ENCODE assay signal across 8 cellular contexts in genomic region chr15:90930861-90931629, GRCh38. TPM values are rescaled to one million over a fixed set of nuclear protein-coding genes. Genes with fewer than 3 reads are reported as not detected.
DNase-seq lines count a peak whose midpoint lies in the region; ATAC-seq and TF ChIP-seq lines count a peak whose summit lies in the region.

No MANE protein-coding gene starts in this region.

- BruUV-seq in PC-9 (replicated peaks; lab: Mats Ljungman, UMichigan), result no TSS peak

- in situ Hi-C loops in gastrocnemius medialis (cut with MboI; ENCODE audit: low sequenced_read_pairs in 4 of 4), result no loop called here

- TF ChIP-seq CTCF in PC-9 (conservative IDR thresholded peaks at IDR 0.05) (no peak), gastrocnemius medialis (IDR thresholded peaks at IDR 0.05 in 4 of 5, conservative IDR thresholded peaks at IDR 0.05 in 1 of 5) (no peak)

- H3K4me3 ChIP-seq in PC-9 (peak overlapping the region; percentile 88; the same call in 1 of the 2 replicates), gastrocnemius medialis (peak overlapping the region; percentile 54 to 92 (median 75))

- no peaks in the 10 kb centered on the region for H4K20me1 ChIP-seq in PC-9 (ENCODE audit: insufficient read depth)

- H3K36me3 ChIP-seq in PC-9 (ENCODE audit: low read depth), result no peaks in the 10 kb centered on the region
- no peaks in the 10 kb centered on the region for H3K36me3 ChIP-seq in gastrocnemius medialis

- H3K4me1 ChIP-seq in PC-9 (replicated peaks; ENCODE audit: insufficient read depth) (peaks cover 31% of the 10 kb centered on the region), gastrocnemius medialis (peaks cover 43 to 44% of the 10 kb centered on the region in 2 donors)

- no peak overlapping the region for H3K27ac ChIP-seq in PC-9
- H3K27ac ChIP-seq in epithelial cell of prostate, result peak overlapping the region; percentile 77
- H3K27ac ChIP-seq in gastrocnemius medialis, result peak overlapping the region; percentile 84 to 95 (median 89)

- CTCF ChIA-PET in PC-9 (lab: Charles Lee), result interaction anchor here (0.5 to 2.2 kb wide), 7 partner anchors 9 to 637 kb away, joined by 3 to 11 read pairs (median 3); partner anchors contain the start of gene MAN2A2

- POLR2A ChIA-PET in PC-9 (lab: Charles Lee; ENCODE audit: unreplicated experiment), result interaction anchor here (0.6 kb wide), 3 partner anchors 24 to 1880 kb away, joined by 3 to 7 read pairs (median 7); partner anchors contain the start of gene RCCD1

- H2AFZ ChIP-seq in PC-9, result no peak overlapping the region

- peaks cover 7% of the 10 kb centered on the region for H3K79me2 ChIP-seq in PC-9 (ENCODE audit: low read depth)

- intact Hi-C loops in PC-9 (cut with micrococcal nuclease; ENCODE audit: unreplicated experiment) (loop anchor here (1.0 to 10.0 kb wide), 6 partner anchors 28 to 829 kb away; partner anchors contain the start of genes BLM, IDH2 and MAN2A2), gastrocnemius medialis (cut with DNase I; ENCODE audit: low total_unique reads) (loop anchor here (5.0 kb wide), 1 partner anchor 214 kb away; the partner anchor contains the start of gene BLM)

- no peaks in the 10 kb centered on the region for H3K9me3 ChIP-seq in PC-9 (ENCODE audit: insufficient read depth, low read depth)
- no peaks in the 10 kb centered on the region for H3K9me3 ChIP-seq in gastrocnemius medialis

- peak in 1 of 2 donors; percentile 4 for TF ChIP-seq POLR2A in gastrocnemius medialis (IDR thresholded peaks at IDR 0.05)

- H3K9me2 ChIP-seq in PC-9 (ENCODE audit: insufficient read depth), result no peaks in the 10 kb centered on the region

- peaks cover 13% of the 10 kb centered on the region; the same call in 1 of the 2 replicates for H3F3A ChIP-seq in PC-9 (ENCODE audit: insufficient read depth, low read depth)

- H3K27me3 ChIP-seq in PC-9 (ENCODE audit: insufficient read depth, low read depth) (no peaks in the 10 kb centered on the region), gastrocnemius medialis (no peaks in the 10 kb centered on the region)

- DNase-seq in DMS79 treated with DMSO at 0.1 percent for 48 hours (lab: John Stamatoyannopoulos, UW) (peak; percentile 41), DMS79 (lab: John Stamatoyannopoulos, UW) (no peak), PC-9 (no peak), epithelial cell of prostate (ENCODE audit: low read depth, low spot score) (no peak), gastrocnemius medialis (no peak), NCI-H345 treated with DMSO at 0.1 percent for 48 hours (lab: John Stamatoyannopoulos, UW; ENCODE audit: unreplicated experiment) (no peak), NCI-H146 (lab: John Stamatoyannopoulos, UW) (no peak), NCI-H748 treated with DMSO at 0.1 percent for 48 hours (lab: John Stamatoyannopoulos, UW) (no peak)

- no peak for ATAC-seq in gastrocnemius medialis

- peak overlapping the region; percentile 73 for H3K4me2 ChIP-seq in PC-9

RNA-seq across cellular contexts. Expression of gene HDDC3, which starts 1.3 kb away (rescaled TPM):
- 18.1 and 20.9 TPM in 2 replicates for total RNA-seq in PC-9 (2021)
- total RNA-seq in gastrocnemius medialis, result 10 to 100 TPM; 13.4 to 22.2 (median 17.2) TPM

RNA-seq across cellular contexts. Expression of gene UNC45A, which starts 4.0 kb away (rescaled TPM):
- total RNA-seq in PC-9 (2021), result 81.8 and 86.0 TPM in 2 replicates
- total RNA-seq in gastrocnemius medialis, result 1 to 10 TPM; 6.8 to 9.6 (median 7.6) TPM

RNA-seq across cellular contexts. Expression of gene RCCD1, which starts 23.6 kb away (rescaled TPM):
- 51.4 and 51.5 TPM in 2 replicates for total RNA-seq in PC-9 (2021)
- total RNA-seq in gastrocnemius medialis, result 1 to 10 TPM; 1.4 to 4.8 (median 4.4) TPM

RNA-seq across cellular contexts. Expression of gene MAN2A2, which starts 27.9 kb away (rescaled TPM):
- total RNA-seq in PC-9 (2021), result 26.4 and 27.1 TPM in 2 replicates
- 100 to 1,000 TPM in 2 of 4 donors, 10 to 100 TPM in 2; 56.8 to 124 (median 92.4) TPM for total RNA-seq in gastrocnemius medialis

RNA-seq across cellular contexts. Expression of gene FES, which starts 46.7 kb away (rescaled TPM):
- total RNA-seq in PC-9 (2021), result 2.1 and 3.8 TPM in 2 replicates
- total RNA-seq in gastrocnemius medialis, result 10 to 100 TPM in 2 of 4 donors, 1 to 10 TPM in 2; 5.3 to 13.5 (median 10.1) TPM
